Comparison of ENCODE assay signal across 24 cellular contexts in the genomic region with DNA sequence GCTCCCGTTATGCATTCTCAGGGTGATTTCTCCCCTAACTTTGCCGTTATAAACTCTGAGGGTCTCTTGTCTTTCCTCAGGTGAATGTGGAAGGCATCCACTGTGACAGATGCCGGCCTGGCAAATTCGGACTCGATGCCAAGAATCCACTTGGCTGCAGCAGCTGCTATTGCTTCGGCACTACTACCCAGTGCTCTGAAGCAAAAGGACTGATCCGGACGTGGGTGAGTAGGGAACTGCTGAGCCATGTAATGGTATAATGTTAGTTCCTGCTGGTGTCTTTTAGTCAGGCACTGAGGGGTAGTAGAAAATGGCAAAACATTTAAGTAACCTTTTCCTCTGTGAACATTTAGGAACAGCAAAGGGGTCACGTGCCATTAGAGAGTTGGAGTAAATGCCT.
DNase-seq lines count a peak whose midpoint lies in the region; ATAC-seq lines count a peak whose summit lies in the region.
"Had no signal": no experiment of that assay in that cellular context is flagged by ENCODE, and none has a peak within 500 bp of the region (broad histone marks: within the 10 kb centered on the region; RNA-seq: fewer than 3 reads in every experiment).

No MANE protein-coding gene starts in this region.

- CTCF ChIA-PET in CD8-positive, alpha-beta memory T cell (lab: Charles Lee): no interaction called here

- H3K27me3 Mint-ChIP-seq in CD8-positive, alpha-beta memory T cell: peaks cover 4 to 41% of the 10 kb centered on the region in 2 donors

- H3K27me3 ChIP-seq in aorta (ENCODE audit: control insufficient read depth in 1 of 2, insufficient read depth in 2 of 2, low read length in 1 of 2): no peaks in the 10 kb centered on the region
- H3K27me3 ChIP-seq in CD8-positive, alpha-beta memory T cell (ENCODE audit: insufficient read depth, low read length, poor library complexity, severe bottlenecking): no peaks in the 10 kb centered on the region
- H3K27me3 ChIP-seq: transverse colon had no signal

- H3K4me3 Mint-ChIP-seq in CD8-positive, alpha-beta memory T cell: no peak overlapping the region
- H3K4me3 Mint-ChIP-seq: activated naive CD4-positive, alpha-beta T cell treated with anti-CD3 and anti-CD28 coated beads, Interleukin-2, amount 50 U/mL, for 24 hours; activated T-cell treated with anti-CD3 and anti-CD28 coated beads, Interleukin-2, amount 50 U/mL, for 4 hours; CD4-positive, CD25-positive, alpha-beta regulatory T cell; HFFc6; memory B cell; naive thymus-derived CD8-positive, alpha-beta T cell had no signal

- no peaks in the 10 kb centered on the region for H3K4me1 ChIP-seq in aorta (ENCODE audit: control insufficient read depth in 1 of 2, insufficient read depth in 2 of 2, low read length in 2 of 2)
- no peaks in the 10 kb centered on the region for H3K4me1 ChIP-seq in CD8-positive, alpha-beta memory T cell (ENCODE audit: insufficient read depth, low read length)

- H3K27ac ChIP-seq in aorta (ENCODE audit: low read depth in 1 of 2, low read length in 2 of 2): no peak overlapping the region
- H3K27ac ChIP-seq in CD8-positive, alpha-beta memory T cell (ENCODE audit: low read depth, low read length): no peak overlapping the region
- H3K27ac ChIP-seq: transverse colon had no signal

- POLR2A ChIA-PET in CD8-positive, alpha-beta memory T cell (lab: Charles Lee): no interaction called here

- WGBS in aorta, 2 donors: 86 to 89% methylated on average over 9 of the region's 9 CpGs

- H3K27ac Mint-ChIP-seq in CD8-positive, alpha-beta memory T cell: no peak overlapping the region
- H3K27ac Mint-ChIP-seq: activated naive CD4-positive, alpha-beta T cell treated with anti-CD3 and anti-CD28 coated beads, Interleukin-2, amount 50 U/mL, for 24 hours; CD4-positive, CD25-positive, alpha-beta regulatory T cell; HFFc6; memory B cell; naive thymus-derived CD8-positive, alpha-beta T cell had no signal

- H3K9me3 ChIP-seq in aorta (ENCODE audit: control insufficient read depth, low read length): peaks cover 3% of the 10 kb centered on the region
- no peaks in the 10 kb centered on the region for H3K9me3 ChIP-seq in CD8-positive, alpha-beta memory T cell (ENCODE audit: low read length)
- H3K9me3 ChIP-seq: transverse colon had no signal

- DNase-seq in DMS 273 treated with DMSO at 0.1 percent for 48 hours (lab: John Stamatoyannopoulos, UW) (peak; percentile 52), NCI-H446 treated with DMSO at 0.1 percent for 48 hours (lab: John Stamatoyannopoulos, UW) (peak; percentile 82), glomerular visceral epithelial cell (ENCODE audit: extremely low spot score) (peak; percentile 33), myocyte (ENCODE audit: low read depth) (peak; percentile 57), left lobe of liver (ENCODE audit: low spot score) (no peak), aorta (no peak), NCI-H2227 treated with DMSO at 0.1 percent for 48 hours (lab: John Stamatoyannopoulos, UW) (no peak)
- no peak for DNase-seq in CD8-positive, alpha-beta memory T cell
- DNase-seq: activated CD4-positive, alpha-beta T cell treated with anti-CD3 and anti-CD28 coated beads for 1 hour; activated CD8-positive, alpha-beta memory T cell treated with anti-CD3 and anti-CD28 coated beads for 24 hours; activated T-cell treated with anti-CD3 and anti-CD28 coated beads, Interleukin-2, amount 50 U/mL, for 4 hours; CD4-positive, CD25-positive, alpha-beta regulatory T cell; DMS53; glutamatergic neuron; HFFc6; KBM-7; MV-4-11; naive thymus-derived CD8-positive, alpha-beta T cell; NCI-H1930; stimulated activated naive CD8-positive, alpha-beta T cell treated with anti-CD3 and anti-CD28 coated beads, Interleukin-15, Interleukin-2, amounts not matched to agents 100 U/mL and 50 U/mL, for 24 hours; transverse colon had no signal

- H3K4me3 ChIP-seq in aorta (ENCODE audit: low read length in 2 of 2): no peak overlapping the region
- H3K4me3 ChIP-seq in CD8-positive, alpha-beta memory T cell (ENCODE audit: low read length): no peak overlapping the region
- H3K4me3 ChIP-seq: GM12878, transverse colon had no signal

- H3K36me3 ChIP-seq in aorta (ENCODE audit: control insufficient read depth in 1 of 2, insufficient read depth in 2 of 2, low read length in 1 of 2): peaks cover 4 to 8% of the 10 kb centered on the region in 2 donors
- H3K36me3 ChIP-seq in CD8-positive, alpha-beta memory T cell (ENCODE audit: insufficient read depth, low read length): no peaks in the 10 kb centered on the region
- H3K36me3 ChIP-seq: transverse colon had no signal

- no peak for ATAC-seq in left lobe of liver
- no peak for ATAC-seq in aorta (ENCODE audit: low FRiP score)
- ATAC-seq: activated T-cell treated with anti-CD3 and anti-CD28 coated beads, Interleukin-2, amount 50 U/mL, for 4 hours; GM12878; naive thymus-derived CD8-positive, alpha-beta T cell; stimulated activated naive CD8-positive, alpha-beta T cell treated with anti-CD3 and anti-CD28 coated beads, Interleukin-15, Interleukin-2, amounts not matched to agents 100 U/mL and 50 U/mL, for 24 hours had no signal

- H3K4me1 Mint-ChIP-seq in CD8-positive, alpha-beta memory T cell: no peaks in the 10 kb centered on the region
- H3K4me1 Mint-ChIP-seq: activated naive CD4-positive, alpha-beta T cell treated with anti-CD3 and anti-CD28 coated beads, Interleukin-2, amount 50 U/mL, for 24 hours; CD4-positive, CD25-positive, alpha-beta regulatory T cell; memory B cell had no signal

- peaks cover 0 to 11% (median 3%) of the 10 kb centered on the region in 3 donors for H3K36me3 Mint-ChIP-seq in CD8-positive, alpha-beta memory T cell
- H3K36me3 Mint-ChIP-seq: CD4-positive, CD25-positive, alpha-beta regulatory T cell; memory B cell; naive thymus-derived CD8-positive, alpha-beta T cell had no signal

- intact Hi-C loops in aorta (cut with DNase I): no loop called here

- no peaks in the 10 kb centered on the region for H3K9me3 Mint-ChIP-seq in CD8-positive, alpha-beta memory T cell
- H3K9me3 Mint-ChIP-seq: activated naive CD4-positive, alpha-beta T cell treated with anti-CD3 and anti-CD28 coated beads, Interleukin-2, amount 50 U/mL, for 24 hours; activated T-cell treated with anti-CD3 and anti-CD28 coated beads, Interleukin-2, amount 50 U/mL, for 4 hours; HFFc6; memory B cell; naive thymus-derived CD8-positive, alpha-beta T cell had no signal

Comparison
In these comparisons a context has a peak if more than half of its experiments do, and no peak if none do; other contexts are left out.
1. DNase-seq: peak in DMS 273 treated with DMSO at 0.1 percent for 48 hours (single experiment), NCI-H446 treated with DMSO at 0.1 percent for 48 hours (single experiment), glomerular visceral epithelial cell (single experiment) and myocyte (single experiment); none in left lobe of liver (single experiment), aorta (0 of 2), CD8-positive, alpha-beta memory T cell (0 of 5) and NCI-H2227 treated with DMSO at 0.1 percent for 48 hours (single experiment).